ENCODE assay signal across 27 cellular contexts in genomic region chr7:112359086-112359485, GRCh38.
"Had no signal": no experiment of that assay in that cellular context is flagged by ENCODE, and none has a peak within 500 bp of the region (broad histone marks: within the 10 kb centered on the region; RNA-seq: fewer than 3 reads in every experiment).

No MANE protein-coding gene starts in this region.

- FAIRE-seq: colon, endometrium, endothelial cell of umbilical vein, frontal cortex had no signal

- H3K27ac ChIP-seq: colonic mucosa, coronary artery, dorsolateral prefrontal cortex, epithelial cell of prostate, esophagus muscularis mucosa, esophagus squamous epithelium, foreskin keratinocyte, gastrocnemius medialis, gastroesophageal sphincter, heart left ventricle, heart right ventricle had no signal

- DNase-seq: colonic mucosa; cortex of kidney; dermis blood vessel endothelial cell; dorsolateral prefrontal cortex; effector CD4-positive, alpha-beta T cell; effector CD8-positive, alpha-beta T cell; effector memory CD4-positive, alpha-beta T cell; effector memory CD8-positive, alpha-beta T cell; endodermal cell; erythroblast; esophagus squamous epithelium; foreskin fibroblast; foreskin melanocyte; gastrocnemius medialis; glutamatergic neuron; head of caudate nucleus; heart left ventricle; heart right ventricle had no signal

- H3K4me3 ChIP-seq: colonic mucosa, coronary artery, dorsolateral prefrontal cortex, esophagus muscularis mucosa, esophagus squamous epithelium, gastrocnemius medialis, gastroesophageal sphincter, heart left ventricle, heart right ventricle had no signal

- H3K4me1 ChIP-seq: colonic mucosa, esophagus squamous epithelium, foreskin keratinocyte, gastroesophageal sphincter had no signal

- H3K27me3 ChIP-seq: colonic mucosa, dorsolateral prefrontal cortex, esophagus muscularis mucosa, esophagus squamous epithelium, foreskin keratinocyte, gastrocnemius medialis, gastroesophageal sphincter, heart left ventricle, heart right ventricle had no signal

- H3K9me3 ChIP-seq: colonic mucosa, esophagus muscularis mucosa, esophagus squamous epithelium had no signal

- H3K36me3 ChIP-seq: colonic mucosa, esophagus muscularis mucosa, esophagus squamous epithelium, gastrocnemius medialis, gastroesophageal sphincter, heart left ventricle, heart right ventricle had no signal

- ATAC-seq: effector memory CD8-positive, alpha-beta T cell; gastrocnemius medialis; gastroesophageal sphincter; heart left ventricle; heart right ventricle had no signal
